25 cellular contexts compared by ENCODE assay signal in the genomic region with DNA sequence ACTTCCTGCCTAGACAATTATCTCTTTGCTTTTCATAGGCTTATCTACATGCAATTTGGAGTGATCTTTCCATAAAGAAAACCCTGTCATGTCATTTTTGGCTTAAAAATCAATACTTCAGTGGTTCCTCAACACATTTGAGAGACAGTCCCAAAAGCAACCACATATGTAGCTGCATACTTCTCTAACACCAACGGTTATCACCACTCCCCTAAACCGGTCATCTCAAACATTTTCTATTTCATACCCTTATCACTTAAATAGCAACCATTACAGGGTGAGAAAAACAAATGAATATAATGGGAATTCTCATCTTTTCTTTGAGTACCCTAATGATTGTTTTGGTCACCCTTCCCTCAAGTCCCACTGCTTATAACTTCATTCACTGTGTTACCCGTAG. TPM values are rescaled to one million over a fixed set of nuclear protein-coding genes. Genes with fewer than 3 reads are reported as not detected.
DNase-seq lines count a peak whose midpoint lies in the region; ATAC-seq and TF ChIP-seq lines count a peak whose summit lies in the region.
"Had no signal": no experiment of that assay in that cellular context is flagged by ENCODE, and none has a peak within 500 bp of the region (broad histone marks: within the 10 kb centered on the region; RNA-seq: fewer than 3 reads in every experiment).

No MANE protein-coding gene starts in this region.

- H3K4me3 ChIP-seq in endodermal cell (ENCODE audit: low read length), result no peak overlapping the region
- H3K4me3 ChIP-seq: K562 had no signal

- H3K4me1 ChIP-seq in endodermal cell (ENCODE audit: control insufficient read depth, insufficient read depth, low read length), result no peaks in the 10 kb centered on the region

- peaks cover 21% of the 10 kb centered on the region for H3K9me3 Mint-ChIP-seq in activated CD4-positive, alpha-beta T cell treated with anti-CD3 and anti-CD28 coated beads, Interleukin-2, amount 10 ng/mL, durations not matched to agents 24 days and 14 days
- peaks cover 6% of the 10 kb centered on the region for H3K9me3 Mint-ChIP-seq in activated naive CD4-positive, alpha-beta T cell treated with anti-CD3 and anti-CD28 coated beads, Interleukin-2, amount 50 U/mL, for 24 hours
- H3K9me3 Mint-ChIP-seq in T-cell (peaks cover 0 to 25% (median 9%) of the 10 kb centered on the region in 3 donors), memory B cell (peaks cover 10% of the 10 kb centered on the region), endodermal cell (peaks cover 40% of the 10 kb centered on the region)

- no peaks in the 10 kb centered on the region for H3K27me3 ChIP-seq in endodermal cell (ENCODE audit: control insufficient read depth, insufficient read depth, low read length, poor library complexity, severe bottlenecking)

- peaks cover 46% of the 10 kb centered on the region for H3K36me3 ChIP-seq in endodermal cell (ENCODE audit: control insufficient read depth, insufficient read depth, low read length)

- H3K27ac ChIP-seq in endodermal cell (ENCODE audit: low read depth, low read length), result no peak overlapping the region

- H3K4me1 Mint-ChIP-seq in activated CD4-positive, alpha-beta T cell treated with anti-CD3 and anti-CD28 coated beads, Interleukin-2, amount 10 ng/mL, durations not matched to agents 24 days and 14 days, result peaks cover 59% of the 10 kb centered on the region
- peaks cover 70% of the 10 kb centered on the region for H3K4me1 Mint-ChIP-seq in activated naive CD4-positive, alpha-beta T cell treated with anti-CD3 and anti-CD28 coated beads, Interleukin-2, amount 50 U/mL, for 24 hours
- peaks cover 29 to 42% (median 37%) of the 10 kb centered on the region in 3 donors for H3K4me1 Mint-ChIP-seq in T-cell
- peaks cover 26% of the 10 kb centered on the region for H3K4me1 Mint-ChIP-seq in memory B cell
- H3K4me1 Mint-ChIP-seq in endodermal cell, result no peaks in the 10 kb centered on the region

- no peak for TF ChIP-seq CTCF in endodermal cell (conservative IDR thresholded peaks at IDR 0.05)

- DNase-seq in activated CD4-positive, alpha-beta T cell treated with anti-CD3 and anti-CD28 coated beads, Interleukin-2, amount 10 ng/mL, durations not matched to agents 24 days and 14 days, result peak; percentile 38
- DNase-seq in activated CD4-positive, alpha-beta T cell treated with anti-CD3 and anti-CD28 coated beads for 1 hour, result no peak
- DNase-seq in activated naive CD4-positive, alpha-beta T cell (lab: John Stamatoyannopoulos, UW), result no peak
- DNase-seq in T-cell (no peak), memory B cell (ENCODE audit: low spot score in 2 of 2) (no peak), endodermal cell (no peak)
- DNase-seq: 8988T, ACHN, GOT3, HCEC 1CT, Kasumi-1, MV-4-11, NCI-H1105, NCI-H146, NCI-H2029, NCI-H446, NCI-H524 treated with DMSO at 0.1 percent for 48 hours, NCI-H774, SIG-M5 had no signal

- no peaks in the 10 kb centered on the region for H3K27me3 Mint-ChIP-seq in activated CD4-positive, alpha-beta T cell treated with anti-CD3 and anti-CD28 coated beads, Interleukin-2, amount 10 ng/mL, durations not matched to agents 24 days and 14 days
- H3K27me3 Mint-ChIP-seq in activated naive CD4-positive, alpha-beta T cell treated with anti-CD3 and anti-CD28 coated beads, Interleukin-2, amount 50 U/mL, for 24 hours, result no peaks in the 10 kb centered on the region
- H3K27me3 Mint-ChIP-seq in T-cell (no peaks in the 10 kb centered on the region), memory B cell (no peaks in the 10 kb centered on the region), endodermal cell (ENCODE audit: insufficient read depth) (no peaks in the 10 kb centered on the region)

- POLR2A ChIA-PET in T-cell (lab: Charles Lee), result no interaction called here

- no peak overlapping the region for H3K4me3 Mint-ChIP-seq in activated CD4-positive, alpha-beta T cell treated with anti-CD3 and anti-CD28 coated beads, Interleukin-2, amount 10 ng/mL, durations not matched to agents 24 days and 14 days
- no peak overlapping the region for H3K4me3 Mint-ChIP-seq in activated naive CD4-positive, alpha-beta T cell treated with anti-CD3 and anti-CD28 coated beads, Interleukin-2, amount 50 U/mL, for 24 hours
- H3K4me3 Mint-ChIP-seq in T-cell, result no peak overlapping the region
- H3K4me3 Mint-ChIP-seq in memory B cell, result no peak overlapping the region
- H3K4me3 Mint-ChIP-seq in endodermal cell, result no peak overlapping the region

- H3K27ac Mint-ChIP-seq in activated CD4-positive, alpha-beta T cell treated with anti-CD3 and anti-CD28 coated beads, Interleukin-2, amount 10 ng/mL, durations not matched to agents 24 days and 14 days, result peak overlapping the region; percentile 6
- H3K27ac Mint-ChIP-seq in activated naive CD4-positive, alpha-beta T cell treated with anti-CD3 and anti-CD28 coated beads, Interleukin-2, amount 50 U/mL, for 24 hours, result peak overlapping the region; percentile 19
- H3K27ac Mint-ChIP-seq in T-cell (peak overlapping the region; percentile 35 to 36), memory B cell (peak overlapping the region; percentile 5), endodermal cell (no peak overlapping the region)

- CTCF ChIA-PET in T-cell (lab: Charles Lee), result interaction anchor here in 1 of 2 donors (0.8 kb wide), 1 partner anchor 16 kb away, joined by 3 read pairs; no protein-coding TSS in a partner anchor

- 93% methylated on average over 3 of the region's 3 CpGs; no CpG with 5 or more reads in 1 of the 2 experiments for WGBS in endodermal cell (ENCODE audit: insufficient coverage in 1 of 2, insufficient read length in 1 of 2), 2 experiments

- intact Hi-C loops in activated CD4-positive, alpha-beta T cell treated with anti-CD3 and anti-CD28 coated beads, Interleukin-2, amount 10 ng/mL, durations not matched to agents 24 days and 14 days (cut with micrococcal nuclease), result no loop called here

- H3K9ac ChIP-seq in endodermal cell (ENCODE audit: extremely low read depth, low read length, poor library complexity, severe bottlenecking), result no peak overlapping the region

- peaks cover 48% of the 10 kb centered on the region for H3K9me3 ChIP-seq in endodermal cell (ENCODE audit: control insufficient read depth, low read length)

- peaks cover 67% of the 10 kb centered on the region for H3K36me3 Mint-ChIP-seq in activated CD4-positive, alpha-beta T cell treated with anti-CD3 and anti-CD28 coated beads, Interleukin-2, amount 10 ng/mL, durations not matched to agents 24 days and 14 days (ENCODE audit: low read depth)
- H3K36me3 Mint-ChIP-seq in activated naive CD4-positive, alpha-beta T cell treated with anti-CD3 and anti-CD28 coated beads, Interleukin-2, amount 50 U/mL, for 24 hours, result peaks cover 34% of the 10 kb centered on the region
- peaks cover 27% of the 10 kb centered on the region for H3K36me3 Mint-ChIP-seq in T-cell
- peaks cover 30% of the 10 kb centered on the region for H3K36me3 Mint-ChIP-seq in memory B cell
- H3K36me3 Mint-ChIP-seq in endodermal cell (ENCODE audit: low read depth), result peaks cover 61% of the 10 kb centered on the region

- no peak for ATAC-seq in T-cell (replicated peaks in 1 of 4)
- ATAC-seq in memory B cell (ENCODE audit: low read depth), result no peak
- ATAC-seq in GM18907 (IDR thresholded peaks at IDR 0.05; ENCODE audit: unreplicated experiment), result no peak
- ATAC-seq: K562 had no signal

RNA-seq across cellular contexts. Expression of gene GLO1, which starts 5.1 kb away (rescaled TPM):
- total RNA-seq in activated CD4-positive, alpha-beta T cell treated with anti-CD3 and anti-CD28 coated beads, Interleukin-2, amount 10 ng/mL, durations not matched to agents 24 days and 14 days, result 124 and 127 TPM in 2 replicates
- total RNA-seq in T-cell, result 10 to 100 TPM; 22.0 to 37.1 (median 25.6) TPM
- total RNA-seq in endodermal cell, result 100 to 1,000 TPM; 144 to 177 TPM
- polyA plus RNA-seq in endodermal cell (2013, experiment 1 of 2), result 197 TPM
- polyA plus RNA-seq in endodermal cell (2013, experiment 2 of 2), result 193 TPM

RNA-seq across cellular contexts. Expression of gene DNAH8, which starts 17.3 kb away (rescaled TPM):
- 0.02 TPM in 1 of 2 replicates, not detected in the other for total RNA-seq in activated CD4-positive, alpha-beta T cell treated with anti-CD3 and anti-CD28 coated beads, Interleukin-2, amount 10 ng/mL, durations not matched to agents 24 days and 14 days
- total RNA-seq in T-cell (under 1 TPM in 4 of 5 donors, not detected in 1; 0.03 to 0.12 (median 0.08) TPM), endodermal cell (not detected)
- 0.04 TPM for polyA plus RNA-seq in endodermal cell (2013, experiment 1 of 2)
- polyA plus RNA-seq in endodermal cell (2013, experiment 2 of 2), result not detected
- total RNA-seq: G401, MCF 10A had no signal
- polyA plus RNA-seq: BJ had no signal

RNA-seq across cellular contexts. Expression of gene BTBD9, which starts 58.1 kb away (rescaled TPM):
- total RNA-seq in activated CD4-positive, alpha-beta T cell treated with anti-CD3 and anti-CD28 coated beads, Interleukin-2, amount 10 ng/mL, durations not matched to agents 24 days and 14 days, result 12.3 and 12.4 TPM in 2 replicates
- total RNA-seq in T-cell (10 to 100 TPM; 29.3 to 67.7 (median 38.1) TPM), endodermal cell (10 to 100 TPM in 1 of 2 donors, 1 to 10 TPM in 1; 7.6 to 12.3 TPM)
- 5.7 TPM for polyA plus RNA-seq in endodermal cell (2013, experiment 1 of 2)
- polyA plus RNA-seq in endodermal cell (2013, experiment 2 of 2), result 4.3 TPM
